In genomic region chrX:11423949-11424348, GRCh38 we compare ENCODE assay signal across 26 cellular contexts.
A peak's percentile ranks its signal among the peaks of the same experiment; 100 is the strongest.
DNase-seq lines count a peak whose midpoint lies in the region; ATAC-seq, FAIRE-seq and TF ChIP-seq lines count a peak whose summit lies in the region.
"Had no signal": no experiment of that assay in that cellular context is flagged by ENCODE, and none has a peak within 500 bp of the region (broad histone marks: within the 10 kb centered on the region; RNA-seq: fewer than 3 reads in every experiment).

No MANE protein-coding gene starts in this region.

- TF ChIP-seq CTCF in VCaP (conservative IDR thresholded peaks at IDR 0.05) (no peak), thyroid gland (IDR thresholded peaks at IDR 0.05) (no peak)

- no peak overlapping the region for H3K4me3 ChIP-seq in muscle layer of duodenum (ENCODE audit: low read depth in 1 of 2, low read length in 2 of 2)
- H3K4me3 ChIP-seq in thyroid gland (replicated peaks in 1 of 3), result no peak overlapping the region
- no peak overlapping the region for H3K4me3 ChIP-seq in aorta (ENCODE audit: low read length in 2 of 2)
- H3K4me3 ChIP-seq: SJSA1, suprapubic skin had no signal

- 81 to 85% methylated on average over 3 of the region's 3 CpGs for WGBS in thyroid gland, 2 donors
- 72 to 94% methylated on average over 3 of the region's 3 CpGs for WGBS in aorta, 2 donors

- no peak for TF ChIP-seq POLR2A in GM12892 (IDR thresholded peaks at IDR 0.05; ENCODE audit: low read depth, low read length)
- TF ChIP-seq POLR2A in thyroid gland (IDR thresholded peaks at IDR 0.05), result no peak

- H3K27me3 ChIP-seq in muscle layer of duodenum (ENCODE audit: low read depth, low read length) (no peaks in the 10 kb centered on the region), thyroid gland (no peaks in the 10 kb centered on the region), aorta (ENCODE audit: control insufficient read depth in 1 of 2, insufficient read depth in 2 of 2, low read length in 1 of 2) (no peaks in the 10 kb centered on the region)
- H3K27me3 ChIP-seq: SJSA1, suprapubic skin had no signal

- peak overlapping the region; percentile 90 for H3K27ac ChIP-seq in VCaP
- H3K27ac ChIP-seq in muscle layer of duodenum (ENCODE audit: low read length), result peak overlapping the region; percentile 39
- peak overlapping the region in 2 of 3 donors; percentile 41 to 88 for H3K27ac ChIP-seq in thyroid gland
- peak overlapping the region in 1 of 2 donors; percentile 51 for H3K27ac ChIP-seq in aorta (ENCODE audit: low read depth in 1 of 2, low read length in 2 of 2)
- H3K27ac ChIP-seq: epithelial cell of prostate, neutrophil, SJSA1, suprapubic skin had no signal

- no peak for ATAC-seq in aorta (ENCODE audit: low FRiP score)
- ATAC-seq in GM21786 (IDR thresholded peaks at IDR 0.05; ENCODE audit: unreplicated experiment), result no peak
- ATAC-seq: HepG2, T-cell, WTC11 had no signal

- H3K9me3 ChIP-seq in muscle layer of duodenum (ENCODE audit: control insufficient read depth in 1 of 2, low read length in 2 of 2) (no peaks in the 10 kb centered on the region), thyroid gland (no peaks in the 10 kb centered on the region), aorta (ENCODE audit: control insufficient read depth, low read length) (no peaks in the 10 kb centered on the region)
- H3K9me3 ChIP-seq: neutrophil, SJSA1, suprapubic skin had no signal

- intact Hi-C loops in thyroid gland (cut with DNase I) (no loop called here), aorta (cut with DNase I) (no loop called here)

- no peaks in the 10 kb centered on the region for H3K36me3 ChIP-seq in muscle layer of duodenum (ENCODE audit: control insufficient read depth in 1 of 2, insufficient read depth in 2 of 2, low read length in 2 of 2)
- H3K36me3 ChIP-seq in thyroid gland, result no peaks in the 10 kb centered on the region
- no peaks in the 10 kb centered on the region for H3K36me3 ChIP-seq in aorta (ENCODE audit: control insufficient read depth in 1 of 2, insufficient read depth in 2 of 2, low read length in 1 of 2)
- H3K36me3 ChIP-seq: neutrophil, SJSA1, suprapubic skin had no signal

- H3K4me1 ChIP-seq in muscle layer of duodenum (ENCODE audit: control insufficient read depth in 1 of 2, insufficient read depth in 2 of 2, low read length in 2 of 2), result peaks cover 6 to 7% of the 10 kb centered on the region in 2 donors
- peaks cover 9 to 19% of the 10 kb centered on the region in 2 donors for H3K4me1 ChIP-seq in thyroid gland
- no peaks in the 10 kb centered on the region for H3K4me1 ChIP-seq in aorta (ENCODE audit: control insufficient read depth in 1 of 2, insufficient read depth in 2 of 2, low read length in 2 of 2)
- H3K4me1 ChIP-seq: SJSA1 had no signal

- DNase-seq in GM12892 (ENCODE audit: insufficient read length) (no peak), thyroid gland (no peak), NCI-H2227 (lab: John Stamatoyannopoulos, UW; ENCODE audit: unreplicated experiment) (no peak), aorta (no peak)
- DNase-seq: activated CD4-positive, alpha-beta T cell treated with anti-CD3 and anti-CD28 coated beads, Interleukin-2, amount 10 ng/mL, durations not matched to agents 24 days and 14 days; activated effector memory CD4-positive, alpha-beta T cell treated with Interleukin-2 at 50 U/mL for 16 hours; effector CD4-positive, alpha-beta T cell; left ventricle myocardium superior; naive B cell; NCI-H1436 treated with DMSO at 0.1 percent for 48 hours; NCI-H2107; NCI-H748 treated with DMSO at 0.1 percent for 48 hours; stimulated activated CD4-positive, alpha-beta T cell treated with anti-CD3 and anti-CD28 coated beads, Interleukin-4, amount 100 ng/mL, for 24 hours had no signal

- FAIRE-seq in GM12892 (lab: Jason Lieb, UNC), result peak; percentile 42
- FAIRE-seq: colon, HepG2, islet of Langerhans, urothelium cell line had no signal
